In genomic region chrX:154727418-154728323, GRCh38 we compare ENCODE assay signal across 9 cellular contexts. TPM values are rescaled to one million over a fixed set of nuclear protein-coding genes. Genes with fewer than 3 reads are reported as not detected.
A peak's percentile ranks its signal among the peaks of the same experiment; 100 is the strongest.
DNase-seq lines count a peak whose midpoint lies in the region; ATAC-seq and TF ChIP-seq lines count a peak whose summit lies in the region.
"Had no signal": no experiment of that assay in that cellular context is flagged by ENCODE, and none has a peak within 500 bp of the region (broad histone marks: within the 10 kb centered on the region; RNA-seq: fewer than 3 reads in every experiment).

No MANE protein-coding gene starts in this region.

- TF ChIP-seq EP300 in upper lobe of left lung (IDR thresholded peaks at IDR 0.05), result peak in 1 of 4 donors; percentile 16

- TF ChIP-seq POLR2A in right lobe of liver (IDR thresholded peaks at IDR 0.05) (no peak), upper lobe of left lung (IDR thresholded peaks at IDR 0.05) (no peak)

- H3K9me3 ChIP-seq in right lobe of liver (no peaks in the 10 kb centered on the region), upper lobe of left lung (no peaks in the 10 kb centered on the region)

- DNase-seq in T-helper 1 cell (no peak), choroid plexus epithelial cell (ENCODE audit: low read depth) (peak; percentile 77), right lobe of liver (peak; percentile 60 to 65 (median 63)), upper lobe of left lung (peak in 1 of 2 donors; percentile 64), cerebellar nuclear complex (lab: John Stamatoyannopoulos, UW) (no peak)
- DNase-seq in activated CD4-positive, CD25-positive, alpha-beta regulatory T cell (lab: John Stamatoyannopoulos, UW), result no peak
- no peak for DNase-seq in stimulated activated CD4-positive, alpha-beta T cell treated with anti-CD3 and anti-CD28 coated beads, Interleukin-4, amount 100 ng/mL, for 4 hours
- DNase-seq: KG1 had no signal

- H3K4me1 ChIP-seq in right lobe of liver, result peaks cover 0 to 31% (median 8%) of the 10 kb centered on the region in 4 donors
- H3K4me1 ChIP-seq in upper lobe of left lung, result peaks cover 57 to 71% (median 65%) of the 10 kb centered on the region in 4 donors

- H3K4me3 ChIP-seq in choroid plexus epithelial cell (ENCODE audit: low read depth, low read length) (no peak overlapping the region), right lobe of liver (no peak overlapping the region), upper lobe of left lung (no peak overlapping the region)

- H3K36me3 ChIP-seq in right lobe of liver (no peaks in the 10 kb centered on the region), upper lobe of left lung (no peaks in the 10 kb centered on the region)

- H3K36me3 Mint-ChIP-seq in T-helper 1 cell treated with Interleukin-12 subunit alpha and Interleukin-12 subunit beta and Interleukin-4 antibody, amounts not matched to agents 30 μg/mL and 1 μg/mL, for 36 hours (ENCODE audit: low read depth), result peaks cover 47% of the 10 kb centered on the region

- peaks cover 81% of the 10 kb centered on the region for H3K4me1 Mint-ChIP-seq in T-helper 1 cell treated with Interleukin-12 subunit alpha and Interleukin-12 subunit beta and Interleukin-4 antibody, amounts not matched to agents 30 μg/mL and 1 μg/mL, for 36 hours (ENCODE audit: low read depth)

- intact Hi-C loops in right lobe of liver (cut with DNase I), result no loop called here

- H3K27ac ChIP-seq in right lobe of liver (no peak overlapping the region), upper lobe of left lung (peak overlapping the region; percentile 81 to 86 (median 85))

- H3K4me3 Mint-ChIP-seq in T-helper 1 cell treated with Interleukin-12 subunit alpha and Interleukin-12 subunit beta and Interleukin-4 antibody, amounts not matched to agents 30 μg/mL and 1 μg/mL, for 36 hours, result peak overlapping the region; percentile 47

- H3K27me3 ChIP-seq in right lobe of liver (no peaks in the 10 kb centered on the region), upper lobe of left lung (no peaks in the 10 kb centered on the region)

- H3K9me3 Mint-ChIP-seq in T-helper 1 cell treated with Interleukin-12 subunit alpha and Interleukin-12 subunit beta and Interleukin-4 antibody, amounts not matched to agents 30 μg/mL and 1 μg/mL, for 36 hours, result no peaks in the 10 kb centered on the region

- H3K27ac Mint-ChIP-seq in T-helper 1 cell treated with Interleukin-12 subunit alpha and Interleukin-12 subunit beta and Interleukin-4 antibody, amounts not matched to agents 30 μg/mL and 1 μg/mL, for 36 hours, result no peak overlapping the region

- 27% methylated on average over 6 of the region's 6 CpGs for WGBS in right lobe of liver (ENCODE audit: insufficient coverage, low coverage, low lambda C conversion rate, missing lambda C conversion rate)
- 26 to 42% methylated on average over 6 of the region's 6 CpGs for WGBS in upper lobe of left lung, 2 donors

- no peaks in the 10 kb centered on the region for H3K27me3 Mint-ChIP-seq in T-helper 1 cell treated with Interleukin-12 subunit alpha and Interleukin-12 subunit beta and Interleukin-4 antibody, amounts not matched to agents 30 μg/mL and 1 μg/mL, for 36 hours (ENCODE audit: low read depth)

- peak; percentile 58 to 64 (median 61) for ATAC-seq in right lobe of liver
- peak in 1 of 2 donors; percentile 48 for ATAC-seq in upper lobe of left lung (ENCODE audit: low FRiP score in 2 of 2)

- TF ChIP-seq CTCF in choroid plexus epithelial cell (conservative IDR thresholded peaks at IDR 0.05; ENCODE audit: low read depth, low read length) (no peak), right lobe of liver (IDR thresholded peaks at IDR 0.05) (no peak), upper lobe of left lung (IDR thresholded peaks at IDR 0.05) (no peak)

RNA-seq across cellular contexts. Expression of gene GAB3, which starts 23.2 kb away (rescaled TPM):
- total RNA-seq in right lobe of liver (1 to 10 TPM in 3 of 6 experiments, under 1 TPM in 3; 0.64 to 1.7 (median 1.1) TPM), upper lobe of left lung (10 to 100 TPM; 10.2 to 30.4 (median 15.4) TPM)

RNA-seq across cellular contexts. Expression of gene DKC1, which starts 35.0 kb away (rescaled TPM):
- total RNA-seq in right lobe of liver (10 to 100 TPM in 5 of 6 experiments, 1 to 10 TPM in 1; 9.7 to 21.2 (median 17.7) TPM), upper lobe of left lung (10 to 100 TPM; 24.1 to 52.4 (median 33.2) TPM)

Comparison
In these comparisons a context has a peak if more than half of its experiments do, and no peak if none do; other contexts are left out.
1. DNase-seq: peak in choroid plexus epithelial cell (single experiment) and right lobe of liver (3 of 3); none in T-helper 1 cell (0 of 5), activated CD4-positive, CD25-positive, alpha-beta regulatory T cell (0 of 4), stimulated activated CD4-positive, alpha-beta T cell treated with anti-CD3 and anti-CD28 coated beads, Interleukin-4, amount 100 ng/mL, for 4 hours (0 of 2) and cerebellar nuclear complex (0 of 2).
2. H3K27ac ChIP-seq: peak in upper lobe of left lung (4 of 4); none in right lobe of liver (0 of 3).
3. RNA of gene GAB3, which starts 23.2 kb away (total RNA-seq): 10.2 to 30.4 TPM in upper lobe of left lung; 0.64 to 1.7 TPM in right lobe of liver; every median in the first group is over 4 times any median in the second.